ENCODE assay signal across 1 cellular context in the genomic region with DNA sequence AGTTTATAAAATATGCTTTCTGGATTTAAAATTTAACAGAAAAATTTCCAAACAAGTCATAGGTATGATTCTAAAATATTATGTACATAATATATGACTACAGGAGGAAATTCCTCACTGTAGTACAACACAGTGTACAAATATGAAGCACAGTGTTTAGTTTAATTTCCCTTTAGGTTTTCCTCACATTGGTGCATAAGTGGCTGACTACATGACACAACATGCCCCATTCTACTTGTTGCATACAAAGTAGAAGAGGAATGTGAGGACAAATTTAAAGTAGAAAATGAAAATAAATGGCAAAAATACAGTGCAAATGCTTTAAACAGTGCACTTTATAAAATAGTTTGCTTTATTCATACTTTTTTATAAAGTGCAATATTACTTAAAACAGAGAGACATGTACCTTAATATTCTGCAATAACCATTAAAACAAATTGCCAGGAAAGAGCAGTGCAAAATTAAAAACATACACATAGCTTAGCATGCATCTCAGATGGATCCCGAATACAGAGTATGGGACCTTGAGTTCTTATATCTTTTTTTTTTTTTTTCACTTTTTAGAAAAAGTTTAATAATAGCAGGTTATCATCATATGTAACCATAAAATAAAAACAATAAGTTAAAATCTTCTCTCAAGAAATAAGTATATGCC.
TF ChIP-seq lines count a peak whose summit lies in the region.

No MANE protein-coding gene starts in this region.

TF ChIP-seq in SK-N-SH treated with all-trans-retinoic acid at 6 μM for 48 hours, 23 proteins besides CTCF, POLR2A, EP300 and RAD21 (continued from another document):
- TF ChIP-seq, protein P1, sequence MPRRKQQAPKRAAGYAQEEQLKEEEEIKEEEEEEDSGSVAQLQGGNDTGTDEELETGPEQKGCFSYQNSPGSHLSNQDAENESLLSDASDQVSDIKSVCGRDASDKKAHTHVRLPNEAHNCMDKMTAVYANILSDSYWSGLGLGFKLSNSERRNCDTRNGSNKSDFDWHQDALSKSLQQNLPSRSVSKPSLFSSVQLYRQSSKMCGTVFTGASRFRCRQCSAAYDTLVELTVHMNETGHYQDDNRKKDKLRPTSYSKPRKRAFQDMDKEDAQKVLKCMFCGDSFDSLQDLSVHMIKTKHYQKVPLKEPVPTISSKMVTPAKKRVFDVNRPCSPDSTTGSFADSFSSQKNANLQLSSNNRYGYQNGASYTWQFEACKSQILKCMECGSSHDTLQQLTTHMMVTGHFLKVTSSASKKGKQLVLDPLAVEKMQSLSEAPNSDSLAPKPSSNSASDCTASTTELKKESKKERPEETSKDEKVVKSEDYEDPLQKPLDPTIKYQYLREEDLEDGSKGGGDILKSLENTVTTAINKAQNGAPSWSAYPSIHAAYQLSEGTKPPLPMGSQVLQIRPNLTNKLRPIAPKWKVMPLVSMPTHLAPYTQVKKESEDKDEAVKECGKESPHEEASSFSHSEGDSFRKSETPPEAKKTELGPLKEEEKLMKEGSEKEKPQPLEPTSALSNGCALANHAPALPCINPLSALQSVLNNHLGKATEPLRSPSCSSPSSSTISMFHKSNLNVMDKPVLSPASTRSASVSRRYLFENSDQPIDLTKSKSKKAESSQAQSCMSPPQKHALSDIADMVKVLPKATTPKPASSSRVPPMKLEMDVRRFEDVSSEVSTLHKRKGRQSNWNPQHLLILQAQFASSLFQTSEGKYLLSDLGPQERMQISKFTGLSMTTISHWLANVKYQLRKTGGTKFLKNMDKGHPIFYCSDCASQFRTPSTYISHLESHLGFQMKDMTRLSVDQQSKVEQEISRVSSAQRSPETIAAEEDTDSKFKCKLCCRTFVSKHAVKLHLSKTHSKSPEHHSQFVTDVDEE (CRISPR knock-in tag; IDR thresholded peaks at IDR 0.05), result no peak
- TF ChIP-seq CREB5 (CRISPR knock-in tag; IDR thresholded peaks at IDR 0.05; ENCODE audit: low read depth) (no peak), TCF4 (CRISPR knock-in tag; IDR thresholded peaks at IDR 0.05; ENCODE audit: borderline replicate concordance) (no peak), OSR1 (CRISPR knock-in tag; IDR thresholded peaks at IDR 0.05) (no peak), PATZ1 (CRISPR knock-in tag; IDR thresholded peaks at IDR 0.05; ENCODE audit: borderline replicate concordance) (no peak), SNAI2 (CRISPR knock-in tag; IDR thresholded peaks at IDR 0.05) (no peak), ZFP3 (CRISPR knock-in tag; IDR thresholded peaks at IDR 0.05) (no peak), ZC3H10 (CRISPR knock-in tag; IDR thresholded peaks at IDR 0.05) (no peak), ZFP30 (CRISPR knock-in tag; IDR thresholded peaks at IDR 0.05) (no peak)
- TF ChIP-seq, protein P2, sequence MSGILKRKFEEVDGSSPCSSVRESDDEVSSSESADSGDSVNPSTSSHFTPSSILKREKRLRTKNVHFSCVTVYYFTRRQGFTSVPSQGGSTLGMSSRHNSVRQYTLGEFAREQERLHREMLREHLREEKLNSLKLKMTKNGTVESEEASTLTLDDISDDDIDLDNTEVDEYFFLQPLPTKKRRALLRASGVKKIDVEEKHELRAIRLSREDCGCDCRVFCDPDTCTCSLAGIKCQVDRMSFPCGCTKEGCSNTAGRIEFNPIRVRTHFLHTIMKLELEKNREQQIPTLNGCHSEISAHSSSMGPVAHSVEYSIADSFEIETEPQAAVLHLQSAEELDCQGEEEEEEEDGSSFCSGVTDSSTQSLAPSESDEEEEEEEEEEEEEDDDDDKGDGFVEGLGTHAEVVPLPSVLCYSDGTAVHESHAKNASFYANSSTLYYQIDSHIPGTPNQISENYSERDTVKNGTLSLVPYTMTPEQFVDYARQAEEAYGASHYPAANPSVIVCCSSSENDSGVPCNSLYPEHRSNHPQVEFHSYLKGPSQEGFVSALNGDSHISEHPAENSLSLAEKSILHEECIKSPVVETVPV (CRISPR knock-in tag; IDR thresholded peaks at IDR 0.05), result no peak
